Comparison of ENCODE assay signal across 5 cellular contexts in the genomic region with DNA sequence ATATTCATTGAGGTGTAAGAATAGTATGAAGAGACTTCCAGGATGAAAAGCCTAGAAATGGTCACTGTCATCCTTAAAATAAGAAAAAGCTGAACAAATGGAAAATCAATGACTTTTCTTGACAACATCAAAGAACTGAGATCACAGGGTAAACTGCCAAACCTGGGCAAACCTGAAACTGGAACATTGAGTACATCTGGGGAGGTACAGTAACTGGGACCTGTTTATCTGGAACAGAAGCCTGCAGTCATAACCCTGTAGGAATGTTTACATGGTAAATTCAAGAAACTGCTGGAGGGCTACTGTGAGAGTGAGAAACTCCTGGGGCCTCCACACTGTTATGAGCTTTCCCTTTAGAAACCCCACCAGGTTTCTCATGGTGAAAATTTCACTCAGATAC.
"Had no signal": no experiment of that assay in that cellular context is flagged by ENCODE, and none has a peak within 500 bp of the region (broad histone marks: within the 10 kb centered on the region; RNA-seq: fewer than 3 reads in every experiment).

No MANE protein-coding gene starts in this region.

- H3K27ac Mint-ChIP-seq: IgD-negative memory B cell had no signal

- H3K4me3 Mint-ChIP-seq: IgD-negative memory B cell had no signal

- ATAC-seq: HepG2, K562 had no signal

- H3K27ac ChIP-seq: HL-60 had no signal

- H3K27me3 Mint-ChIP-seq: IgD-negative memory B cell had no signal

- DNase-seq: IMR-90 had no signal

- H3K4me3 ChIP-seq: K562 had no signal

- H3K4me1 Mint-ChIP-seq: IgD-negative memory B cell had no signal
